Comparison of ENCODE assay signal across 8 cellular contexts in genomic region chr1:167328762-167329483, GRCh38.
A peak's percentile ranks its signal among the peaks of the same experiment; 100 is the strongest.
DNase-seq lines count a peak whose midpoint lies in the region; ATAC-seq and TF ChIP-seq lines count a peak whose summit lies in the region.

No MANE protein-coding gene starts in this region.

- H3K27me3 ChIP-seq in CD4-positive, alpha-beta memory T cell (ENCODE audit: insufficient read depth, low read length) = no peaks in the 10 kb centered on the region

- H3K9me3 Mint-ChIP-seq in CD4-positive, alpha-beta memory T cell = peaks cover 0 to 20% (median 16%) of the 10 kb centered on the region in 8 donors

- H3K9me3 ChIP-seq in CD4-positive, alpha-beta memory T cell (ENCODE audit: control insufficient read depth in 1 of 2, low read length in 2 of 2) = peaks cover 0 to 9% of the 10 kb centered on the region in 2 donors

- H3K4me1 Mint-ChIP-seq in CD4-positive, alpha-beta memory T cell = peaks cover 12 to 32% (median 16%) of the 10 kb centered on the region in 4 donors

- peaks cover 11% of the 10 kb centered on the region for H3K4me1 ChIP-seq in CD4-positive, alpha-beta memory T cell (ENCODE audit: insufficient read depth, low read length)

- TF ChIP-seq POLR2A in GM18526 (IDR thresholded peaks at IDR 0.05; ENCODE audit: extremely low read depth, insufficient read length) = peak; percentile 29

- POLR2A ChIA-PET in CD4-positive, alpha-beta memory T cell (lab: Charles Lee; ENCODE audit: partially characterized antibody) = interaction anchor here (0.5 kb wide), 1 partner anchor 52 kb away, joined by 3 read pairs; no protein-coding TSS in a partner anchor

- H3K4me3 Mint-ChIP-seq in CD4-positive, alpha-beta memory T cell = no peak overlapping the region

- DNase-seq in NCI-H526 (lab: John Stamatoyannopoulos, UW) = peak; percentile 97 to 98
- DNase-seq in head of caudate nucleus = peak in 39 of 42 donors; percentile 7 to 78 (median 41)
- no peak for DNase-seq in DMS114 treated with DMSO at 0.1 percent for 48 hours (lab: John Stamatoyannopoulos, UW; ENCODE audit: unreplicated experiment)
- DNase-seq in coronary artery (ENCODE audit: low spot score) = no peak
- no peak for DNase-seq in stimulated activated CD8-positive, alpha-beta memory T cell treated with anti-CD3 and anti-CD28 coated beads, Interleukin-4, amount 100 ng/mL, for 48 hours
- DNase-seq in CD4-positive, alpha-beta memory T cell = no peak

- no peak overlapping the region for H3K4me3 ChIP-seq in coronary artery
- no peak overlapping the region for H3K4me3 ChIP-seq in CD4-positive, alpha-beta memory T cell (ENCODE audit: low read length in 2 of 2)

- no peak overlapping the region for H3K27ac ChIP-seq in coronary artery
- H3K27ac ChIP-seq in CD4-positive, alpha-beta memory T cell (ENCODE audit: low read depth, low read length) = no peak overlapping the region

- CTCF ChIA-PET in CD4-positive, alpha-beta memory T cell (lab: Charles Lee; ENCODE audit: partially characterized antibody) = interaction anchor here (1.9 kb wide), 1 partner anchor 14 kb away, joined by 4 read pairs; no protein-coding TSS in a partner anchor

- no peak for TF ChIP-seq CTCF in coronary artery (IDR thresholded peaks at IDR 0.05)

- H3K27me3 Mint-ChIP-seq in CD4-positive, alpha-beta memory T cell = no peaks in the 10 kb centered on the region

- peak; percentile 70 for ATAC-seq in HG02678 (IDR thresholded peaks at IDR 0.05; ENCODE audit: unreplicated experiment)

- no peaks in the 10 kb centered on the region for H3K36me3 ChIP-seq in CD4-positive, alpha-beta memory T cell (ENCODE audit: insufficient read depth, low read length)

- H3K36me3 Mint-ChIP-seq in CD4-positive, alpha-beta memory T cell = peaks cover 39 to 49% of the 10 kb centered on the region in 2 donors

- no peak overlapping the region for H3K27ac Mint-ChIP-seq in CD4-positive, alpha-beta memory T cell

- intact Hi-C loops in head of caudate nucleus (cut with DNase I) = no loop called here
- intact Hi-C loops in CD4-positive, alpha-beta memory T cell (cut with micrococcal nuclease) = no loop called here

Comparison
In these comparisons a context has a peak if more than half of its experiments do, and no peak if none do; other contexts are left out.
1. DNase-seq: peak in NCI-H526 (2 of 2) and head of caudate nucleus (39 of 42); none in DMS114 treated with DMSO at 0.1 percent for 48 hours (single experiment), coronary artery (single experiment), stimulated activated CD8-positive, alpha-beta memory T cell treated with anti-CD3 and anti-CD28 coated beads, Interleukin-4, amount 100 ng/mL, for 48 hours (single experiment) and CD4-positive, alpha-beta memory T cell (0 of 5).